In the genomic region with DNA sequence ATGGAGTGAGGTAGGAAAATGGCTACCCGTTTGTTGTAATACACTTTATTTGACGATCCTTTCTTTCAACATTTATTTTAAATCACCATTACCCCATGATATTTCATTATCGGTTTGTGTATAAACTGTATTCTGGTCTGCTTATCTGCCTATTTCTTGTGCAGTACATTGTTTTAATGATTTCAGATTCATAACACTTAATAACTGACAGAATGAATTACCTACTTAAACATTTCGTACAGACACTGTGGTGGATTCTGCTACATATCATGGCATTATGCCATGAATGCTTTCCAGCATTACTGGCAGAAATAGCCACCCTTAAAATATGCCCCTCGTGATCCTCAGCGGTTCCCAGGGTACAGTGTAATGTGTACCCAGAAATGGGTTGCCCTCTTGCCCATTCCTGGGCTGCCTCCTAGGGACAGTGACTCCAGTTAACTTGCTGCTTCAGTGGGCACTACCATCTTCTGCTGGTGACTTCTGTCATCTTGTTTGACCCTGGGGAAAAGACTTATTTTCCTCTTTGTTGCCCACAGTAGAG, we compare ENCODE assay signal across 14 cellular contexts.
A peak's percentile ranks its signal among the peaks of the same experiment; 100 is the strongest.
DNase-seq lines count a peak whose midpoint lies in the region; ATAC-seq and TF ChIP-seq lines count a peak whose summit lies in the region.
"Had no signal": no experiment of that assay in that cellular context is flagged by ENCODE, and none has a peak within 500 bp of the region (broad histone marks: within the 10 kb centered on the region; RNA-seq: fewer than 3 reads in every experiment).

No MANE protein-coding gene starts in this region.

- peaks cover 5% of the 10 kb centered on the region for H3K36me3 Mint-ChIP-seq in activated naive CD4-positive, alpha-beta T cell treated with anti-CD3 and anti-CD28 coated beads, Interleukin-2, amount 50 U/mL, for 24 hours
- H3K36me3 Mint-ChIP-seq in stimulated activated memory B cell treated with anti-CD40 and anti-IgM and Interleukin-4, amounts not matched to agents 10 μg/mL and 1 μg/mL and 100 μg/mL, for 72 hours = peaks cover 11% of the 10 kb centered on the region

- H3K9me3 Mint-ChIP-seq in activated naive CD4-positive, alpha-beta T cell treated with anti-CD3 and anti-CD28 coated beads, Interleukin-2, amount 50 U/mL, for 24 hours = peaks cover 4% of the 10 kb centered on the region
- no peaks in the 10 kb centered on the region for H3K9me3 Mint-ChIP-seq in stimulated activated memory B cell treated with anti-CD40 and anti-IgM and Interleukin-4, amounts not matched to agents 10 μg/mL and 1 μg/mL and 100 μg/mL, for 72 hours

- H3K27ac Mint-ChIP-seq in activated naive CD4-positive, alpha-beta T cell treated with anti-CD3 and anti-CD28 coated beads, Interleukin-2, amount 50 U/mL, for 24 hours = peak overlapping the region; percentile 64
- H3K27ac Mint-ChIP-seq in stimulated activated memory B cell treated with anti-CD40 and anti-IgM and Interleukin-4, amounts not matched to agents 10 μg/mL and 1 μg/mL and 100 μg/mL, for 72 hours = peak overlapping the region; percentile 88

- H3K4me3 ChIP-seq in left ventricle myocardium inferior = peak overlapping the region; percentile 21

- no peaks in the 10 kb centered on the region for H3K27me3 ChIP-seq in left ventricle myocardium inferior (ENCODE audit: low read depth)

- DNase-seq in activated naive CD4-positive, alpha-beta T cell treated with anti-CD3 and anti-CD28 coated beads, Interleukin-2, amount 50 U/mL, for 16 hours = no peak
- DNase-seq in left ventricle myocardium inferior (no peak), ureter (ENCODE audit: low spot score) (no peak)
- no peak for DNase-seq in effector CD8-positive, alpha-beta T cell (lab: John Stamatoyannopoulos, UW)
- DNase-seq: activated CD4-positive, CD25-positive, alpha-beta regulatory T cell; activated T-cell treated with anti-CD3 and anti-CD28 coated beads for 4 hours; anterior cingulate cortex; NCI-H1436; PC-3 had no signal

- intact Hi-C loops in left ventricle myocardium inferior (cut with micrococcal nuclease) = no loop called here

- peaks cover 49% of the 10 kb centered on the region for H3K4me1 Mint-ChIP-seq in activated naive CD4-positive, alpha-beta T cell treated with anti-CD3 and anti-CD28 coated beads, Interleukin-2, amount 50 U/mL, for 24 hours
- H3K4me1 Mint-ChIP-seq in stimulated activated memory B cell treated with anti-CD40 and anti-IgM and Interleukin-4, amounts not matched to agents 10 μg/mL and 1 μg/mL and 100 μg/mL, for 72 hours = peaks cover 55% of the 10 kb centered on the region

- peak overlapping the region; percentile 69 for H3K27ac ChIP-seq in left ventricle myocardium inferior (replicated peaks)
- H3K27ac ChIP-seq: KMS-11 had no signal

- H3K36me3 ChIP-seq in left ventricle myocardium inferior = peaks cover 8% of the 10 kb centered on the region

- H3K4me3 Mint-ChIP-seq in activated naive CD4-positive, alpha-beta T cell treated with anti-CD3 and anti-CD28 coated beads, Interleukin-2, amount 50 U/mL, for 24 hours = no peak overlapping the region
- H3K4me3 Mint-ChIP-seq in stimulated activated memory B cell treated with anti-CD40 and anti-IgM and Interleukin-4, amounts not matched to agents 10 μg/mL and 1 μg/mL and 100 μg/mL, for 72 hours = no peak overlapping the region

- no peaks in the 10 kb centered on the region for H3K27me3 Mint-ChIP-seq in activated naive CD4-positive, alpha-beta T cell treated with anti-CD3 and anti-CD28 coated beads, Interleukin-2, amount 50 U/mL, for 24 hours
- H3K27me3 Mint-ChIP-seq in stimulated activated memory B cell treated with anti-CD40 and anti-IgM and Interleukin-4, amounts not matched to agents 10 μg/mL and 1 μg/mL and 100 μg/mL, for 72 hours = no peaks in the 10 kb centered on the region

- no peak for TF ChIP-seq CTCF in left ventricle myocardium inferior (IDR thresholded peaks at IDR 0.05; ENCODE audit: borderline replicate concordance)

- ATAC-seq in SK-N-SH treated with all-trans-retinoic acid at 6 μM for 48 hours (peak; percentile 83), GM18519 (IDR thresholded peaks at IDR 0.05; ENCODE audit: low FRiP score, unreplicated experiment) (no peak)
- ATAC-seq in stimulated activated memory B cell treated with anti-CD40 and anti-IgM and Interleukin-4, amounts not matched to agents 10 μg/mL and 1 μg/mL and 100 μg/mL, for 72 hours = no peak
- ATAC-seq: PC-3 had no signal

- H3K4me1 ChIP-seq in left ventricle myocardium inferior = peaks cover 11% of the 10 kb centered on the region

- peaks cover 12% of the 10 kb centered on the region for H3K9me3 ChIP-seq in left ventricle myocardium inferior (replicated peaks)

TF ChIP-seq in SK-N-SH treated with all-trans-retinoic acid at 6 μM for 48 hours, 23 proteins besides CTCF, POLR2A, EP300 and RAD21:
- TF ChIP-seq ISL1 (CRISPR knock-in tag; IDR thresholded peaks at IDR 0.05) = peak; percentile 93
- no peak for TF ChIP-seq ZNF8 (CRISPR knock-in tag; IDR thresholded peaks at IDR 0.05)
- TF ChIP-seq TCF4 (CRISPR knock-in tag; IDR thresholded peaks at IDR 0.05; ENCODE audit: borderline replicate concordance) = peak; percentile 61; the same call in 1 of the 2 replicates
- TF ChIP-seq, protein P1, sequence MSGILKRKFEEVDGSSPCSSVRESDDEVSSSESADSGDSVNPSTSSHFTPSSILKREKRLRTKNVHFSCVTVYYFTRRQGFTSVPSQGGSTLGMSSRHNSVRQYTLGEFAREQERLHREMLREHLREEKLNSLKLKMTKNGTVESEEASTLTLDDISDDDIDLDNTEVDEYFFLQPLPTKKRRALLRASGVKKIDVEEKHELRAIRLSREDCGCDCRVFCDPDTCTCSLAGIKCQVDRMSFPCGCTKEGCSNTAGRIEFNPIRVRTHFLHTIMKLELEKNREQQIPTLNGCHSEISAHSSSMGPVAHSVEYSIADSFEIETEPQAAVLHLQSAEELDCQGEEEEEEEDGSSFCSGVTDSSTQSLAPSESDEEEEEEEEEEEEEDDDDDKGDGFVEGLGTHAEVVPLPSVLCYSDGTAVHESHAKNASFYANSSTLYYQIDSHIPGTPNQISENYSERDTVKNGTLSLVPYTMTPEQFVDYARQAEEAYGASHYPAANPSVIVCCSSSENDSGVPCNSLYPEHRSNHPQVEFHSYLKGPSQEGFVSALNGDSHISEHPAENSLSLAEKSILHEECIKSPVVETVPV (CRISPR knock-in tag; IDR thresholded peaks at IDR 0.05) = no peak
- 0 out of 2 replicates have a peak, but pooled peaks have one; percentile 29 for TF ChIP-seq ZC3H10 (CRISPR knock-in tag; IDR thresholded peaks at IDR 0.05)
- TF ChIP-seq ARNTL (CRISPR knock-in tag; IDR thresholded peaks at IDR 0.05; ENCODE audit: borderline replicate concordance, low read depth) = no peak
TF ChIP-seq in SK-N-SH treated with all-trans-retinoic acid at 6 μM for 48 hours: peak in this region for 3.
